Comparison of ENCODE assay signal across 1 cellular context in the genomic region with DNA sequence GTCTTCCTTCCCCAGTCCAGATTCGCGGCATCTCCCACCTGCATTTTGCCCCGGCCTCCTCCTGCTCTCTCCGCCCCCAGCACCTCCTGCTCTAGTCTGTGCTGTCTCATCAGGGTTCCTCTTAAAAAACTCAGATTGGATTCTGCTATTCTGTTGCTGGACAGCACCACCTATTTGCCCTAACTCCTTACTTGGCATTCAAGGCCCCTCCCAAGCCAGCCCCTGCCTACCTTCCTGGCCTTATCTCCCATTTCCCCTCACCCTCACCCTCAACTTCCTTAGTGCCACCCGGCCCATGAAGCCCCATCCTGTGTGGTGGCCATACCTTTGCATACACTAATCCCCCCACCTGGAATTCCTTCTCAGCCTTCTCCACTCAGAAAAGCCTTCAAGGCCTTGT.
A peak's percentile ranks its signal among the peaks of the same experiment; 100 is the strongest.
TF ChIP-seq lines count a peak whose summit lies in the region.

No MANE protein-coding gene starts in this region.

TF ChIP-seq in HCT116, 20 proteins besides CTCF, POLR2A, EP300 and RAD21 (continued from another document):
- TF ChIP-seq, protein P1, sequence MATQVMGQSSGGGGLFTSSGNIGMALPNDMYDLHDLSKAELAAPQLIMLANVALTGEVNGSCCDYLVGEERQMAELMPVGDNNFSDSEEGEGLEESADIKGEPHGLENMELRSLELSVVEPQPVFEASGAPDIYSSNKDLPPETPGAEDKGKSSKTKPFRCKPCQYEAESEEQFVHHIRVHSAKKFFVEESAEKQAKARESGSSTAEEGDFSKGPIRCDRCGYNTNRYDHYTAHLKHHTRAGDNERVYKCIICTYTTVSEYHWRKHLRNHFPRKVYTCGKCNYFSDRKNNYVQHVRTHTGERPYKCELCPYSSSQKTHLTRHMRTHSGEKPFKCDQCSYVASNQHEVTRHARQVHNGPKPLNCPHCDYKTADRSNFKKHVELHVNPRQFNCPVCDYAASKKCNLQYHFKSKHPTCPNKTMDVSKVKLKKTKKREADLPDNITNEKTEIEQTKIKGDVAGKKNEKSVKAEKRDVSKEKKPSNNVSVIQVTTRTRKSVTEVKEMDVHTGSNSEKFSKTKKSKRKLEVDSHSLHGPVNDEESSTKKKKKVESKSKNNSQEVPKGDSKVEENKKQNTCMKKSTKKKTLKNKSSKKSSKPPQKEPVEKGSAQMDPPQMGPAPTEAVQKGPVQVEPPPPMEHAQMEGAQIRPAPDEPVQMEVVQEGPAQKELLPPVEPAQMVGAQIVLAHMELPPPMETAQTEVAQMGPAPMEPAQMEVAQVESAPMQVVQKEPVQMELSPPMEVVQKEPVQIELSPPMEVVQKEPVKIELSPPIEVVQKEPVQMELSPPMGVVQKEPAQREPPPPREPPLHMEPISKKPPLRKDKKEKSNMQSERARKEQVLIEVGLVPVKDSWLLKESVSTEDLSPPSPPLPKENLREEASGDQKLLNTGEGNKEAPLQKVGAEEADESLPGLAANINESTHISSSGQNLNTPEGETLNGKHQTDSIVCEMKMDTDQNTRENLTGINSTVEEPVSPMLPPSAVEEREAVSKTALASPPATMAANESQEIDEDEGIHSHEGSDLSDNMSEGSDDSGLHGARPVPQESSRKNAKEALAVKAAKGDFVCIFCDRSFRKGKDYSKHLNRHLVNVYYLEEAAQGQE (IDR thresholded peaks at IDR 0.05; ENCODE audit: low read depth): peak; percentile 20; the same call in 1 of the 2 replicates
